In the genomic region with DNA sequence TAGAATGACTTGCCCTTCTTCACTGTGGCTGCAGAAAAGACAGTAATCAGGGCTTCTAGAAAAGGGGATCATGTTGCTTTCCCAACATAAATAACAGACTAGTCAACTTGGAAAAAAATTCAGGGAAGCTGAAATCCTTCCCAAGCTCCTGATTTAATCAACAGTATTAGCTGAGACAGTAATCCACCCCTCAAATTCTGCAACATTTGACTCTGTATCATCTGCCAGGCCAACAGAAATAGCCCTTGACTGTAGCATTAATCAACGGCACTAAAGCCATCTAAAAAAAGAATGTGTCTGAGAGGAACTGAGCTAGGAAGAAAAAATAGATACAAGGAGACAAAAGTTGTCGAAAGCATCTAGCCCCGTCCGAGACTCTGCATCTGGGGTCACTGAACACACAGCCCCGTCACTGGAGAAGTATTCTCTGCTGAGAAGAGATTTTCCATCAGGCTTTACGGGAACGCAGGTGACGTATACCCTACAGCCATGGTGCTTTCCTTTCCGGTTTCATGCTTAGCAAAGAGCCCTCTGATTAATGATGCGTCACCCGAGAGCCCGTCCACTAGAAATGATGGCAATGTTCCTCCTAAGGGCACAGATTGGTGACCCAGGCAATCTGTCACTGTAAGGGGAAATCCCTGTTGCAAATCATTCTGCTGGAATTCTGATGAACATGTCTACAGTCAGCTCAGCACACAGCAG, we compare ENCODE assay signal across 8 cellular contexts. TPM values are rescaled to one million over a fixed set of nuclear protein-coding genes. Genes with fewer than 3 reads are reported as not detected.
DNase-seq lines count a peak whose midpoint lies in the region; ATAC-seq and TF ChIP-seq lines count a peak whose summit lies in the region.
"Had no signal": no experiment of that assay in that cellular context is flagged by ENCODE, and none has a peak within 500 bp of the region (broad histone marks: within the 10 kb centered on the region; RNA-seq: fewer than 3 reads in every experiment).

No MANE protein-coding gene starts in this region.

- no peaks in the 10 kb centered on the region for H3K9me2 ChIP-seq in HCT116 (ENCODE audit: insufficient read depth)

- H3K27ac ChIP-seq in HCT116 (ENCODE audit: low read depth, low read length) (no peak overlapping the region), thyroid gland (peak overlapping the region; percentile 51 to 75 (median 62))

- TF ChIP-seq CTCF in HCT116 (IDR thresholded peaks at IDR 0.05 in 2 of 3, conservative IDR thresholded peaks at IDR 0.05 in 1 of 3; ENCODE audit: borderline replicate concordance in 1 of 3, insufficient read depth in 1 of 3, low read depth in 2 of 3, low read length in 2 of 3): no peak
- no peak for TF ChIP-seq CTCF in thyroid gland (IDR thresholded peaks at IDR 0.05)

- DNase-seq in HCT116 (ENCODE audit: low read depth, low spot score) (peak; percentile 24), SHP77 treated with DMSO at 0.1 percent for 48 hours (lab: John Stamatoyannopoulos, UW) (peak; percentile 73), Right ventricle myocardium superior (no peak), thyroid gland (peak; percentile 79 to 80), HuH-7.5 (ENCODE audit: low spot score) (no peak)
- no peak for DNase-seq in effector CD8-positive, alpha-beta T cell (lab: John Stamatoyannopoulos, UW)
- DNase-seq: stimulated activated naive CD8-positive, alpha-beta T cell treated with anti-CD3 and anti-CD28 coated beads, Interleukin-15, Interleukin-2, amounts not matched to agents 100 U/mL and 50 U/mL, for 24 hours had no signal

- H3K4me3 ChIP-seq in HCT116 (replicated peaks in 1 of 2; ENCODE audit: low read depth in 1 of 2, low read length in 2 of 2) (no peak overlapping the region), thyroid gland (replicated peaks in 1 of 3) (no peak overlapping the region)

- H3K27me3 ChIP-seq in HCT116 (ENCODE audit: insufficient read depth, low read length): no peaks in the 10 kb centered on the region
- H3K27me3 ChIP-seq in thyroid gland: no peaks in the 10 kb centered on the region

- intact Hi-C loops in HCT116 (cut with micrococcal nuclease): no loop called here
- intact Hi-C loops in Right ventricle myocardium superior (cut with DNase I): no loop called here
- intact Hi-C loops in thyroid gland (cut with DNase I): no loop called here

- no TSS peak for BruUV-seq in HCT116 (replicated peaks; lab: Mats Ljungman, UMichigan)

- H3K36me3 ChIP-seq in HCT116 (ENCODE audit: control insufficient read depth in 1 of 2, insufficient read depth in 2 of 2, low read length in 2 of 2) (no peaks in the 10 kb centered on the region), thyroid gland (no peaks in the 10 kb centered on the region)

- no peaks in the 10 kb centered on the region for H3K79me2 ChIP-seq in HCT116 (ENCODE audit: insufficient read depth, low read length)

- TF ChIP-seq POLR2A in HCT116 (IDR thresholded peaks at IDR 0.05; ENCODE audit: borderline replicate concordance, extremely low read depth, insufficient read depth, insufficient read length) (no peak), thyroid gland (IDR thresholded peaks at IDR 0.05) (peak in 1 of 2 donors; percentile 28)

- CTCF ChIA-PET in HCT116 (lab: Charles Lee): no interaction called here

- no peak overlapping the region for H3K9ac ChIP-seq in HCT116 (ENCODE audit: low read length)

- RAD21 ChIA-PET in HCT116 (lab: Charles Lee; ENCODE audit: low non-redundant PET in 1 of 2, low total read pairs in 2 of 2, uncharacterized antibody in 2 of 2, unreplicated experiment in 2 of 2): no interaction called here

- H3K4me1 ChIP-seq in HCT116 (ENCODE audit: control insufficient read depth in 1 of 2, insufficient read depth in 2 of 2, low read length in 2 of 2): peaks cover 0 to 9% of the 10 kb centered on the region in 2 experiments; a peak in 1 of 4 replicates
- peaks cover 8 to 12% of the 10 kb centered on the region in 2 donors for H3K4me1 ChIP-seq in thyroid gland

- H4K20me1 ChIP-seq in HCT116 (ENCODE audit: insufficient read depth): no peaks in the 10 kb centered on the region

- H2AFZ ChIP-seq in HCT116 (ENCODE audit: low read depth, low read length, poor library complexity, severe bottlenecking): peak overlapping the region; percentile 53

- 13 to 17% methylated on average over 12 of the region's 12 CpGs for WGBS in thyroid gland, 2 donors

- TF ChIP-seq RAD21 in HCT116 (IDR thresholded peaks at IDR 0.05; ENCODE audit: low read depth): no peak

- H3K9me3 ChIP-seq in HCT116 (ENCODE audit: control insufficient read depth in 1 of 2, insufficient read depth in 1 of 2, low read depth in 1 of 2, low read length in 2 of 2): no peaks in the 10 kb centered on the region
- no peaks in the 10 kb centered on the region for H3K9me3 ChIP-seq in thyroid gland

- POLR2A ChIA-PET in HCT116 (lab: Charles Lee): no interaction called here

- H3K4me2 ChIP-seq in HCT116 (ENCODE audit: low read length): peak overlapping the region; percentile 28; the same call in 1 of the 2 replicates

- ATAC-seq in HCT116: peak; percentile 67
- ATAC-seq in Right ventricle myocardium superior (ENCODE audit: poor library complexity): peak; percentile 87
- no peak for ATAC-seq in HG03442 (IDR thresholded peaks at IDR 0.05; ENCODE audit: unreplicated experiment)
- ATAC-seq: stimulated activated naive CD8-positive, alpha-beta T cell treated with anti-CD3 and anti-CD28 coated beads, Interleukin-15, Interleukin-2, amounts not matched to agents 100 U/mL and 50 U/mL, for 24 hours had no signal

TF ChIP-seq in HCT116, 20 proteins besides CTCF, POLR2A, EP300 and RAD21:
- TF ChIP-seq, protein P1, sequence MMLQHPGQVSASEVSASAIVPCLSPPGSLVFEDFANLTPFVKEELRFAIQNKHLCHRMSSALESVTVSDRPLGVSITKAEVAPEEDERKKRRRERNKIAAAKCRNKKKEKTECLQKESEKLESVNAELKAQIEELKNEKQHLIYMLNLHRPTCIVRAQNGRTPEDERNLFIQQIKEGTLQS (IDR thresholded peaks at IDR 0.05): no peak
- TF ChIP-seq SP1 (IDR thresholded peaks at IDR 0.05; ENCODE audit: low read depth) (peak; percentile 26; the same call in 1 of the 2 replicates), ZNF274 (IDR thresholded peaks at IDR 0.05; ENCODE audit: low read depth, low read length) (no peak), ELF1 (IDR thresholded peaks at IDR 0.05; ENCODE audit: borderline replicate concordance, low read depth) (no peak), CEBPB (IDR thresholded peaks at IDR 0.05; ENCODE audit: low read depth) (no peak), FOSL1 (IDR thresholded peaks at IDR 0.05; ENCODE audit: low read depth) (peak; percentile 39; the same call in 1 of the 2 replicates), ZFX (IDR thresholded peaks at IDR 0.05) (no peak), SRF (IDR thresholded peaks at IDR 0.05; ENCODE audit: low read depth) (no peak), CBX3 (IDR thresholded peaks at IDR 0.05; ENCODE audit: low read depth) (no peak)

RNA-seq across cellular contexts. Expression of a gene that starts 42.1 kb away (rescaled TPM):
- total RNA-seq in HCT116 (2021; ENCODE audit: unreplicated experiment): 38.2 TPM
- polyA plus RNA-seq in HCT116 (2012): 14.1 and 15.4 TPM in 2 replicates
- 16.1 TPM for total RNA-seq in Right ventricle myocardium superior
- total RNA-seq in thyroid gland: 10 to 100 TPM; 58.2 to 98.0 (median 76.1) TPM

Comparison
In these comparisons a context has a peak if more than half of its experiments do, and no peak if none do; other contexts are left out.
1. DNase-seq: peak in HCT116 (single experiment), SHP77 treated with DMSO at 0.1 percent for 48 hours (single experiment) and thyroid gland (2 of 2); none in Right ventricle myocardium superior (single experiment), effector CD8-positive, alpha-beta T cell (single experiment) and HuH-7.5 (single experiment).